In the genomic region with DNA sequence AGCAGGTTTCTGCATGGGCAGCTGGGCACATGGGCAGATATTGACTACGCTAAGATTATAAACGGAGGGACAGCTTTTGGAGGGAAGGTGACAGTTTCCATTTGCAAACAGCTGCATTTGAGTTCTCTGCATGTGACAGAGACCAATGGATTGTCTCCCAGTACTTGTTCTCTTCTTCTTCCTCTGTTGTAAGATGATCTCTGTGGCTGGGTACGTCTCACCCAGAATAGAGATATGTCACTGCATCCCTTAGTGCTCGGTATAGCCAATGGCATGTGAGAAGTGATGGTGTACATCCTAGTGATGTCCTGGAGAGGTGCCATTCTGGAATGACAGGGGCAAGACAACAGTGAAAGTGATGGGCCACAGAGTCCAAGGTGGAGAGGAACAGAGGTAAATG, we compare ENCODE assay signal across 22 cellular contexts.
DNase-seq lines count a peak whose midpoint lies in the region; ATAC-seq, FAIRE-seq and TF ChIP-seq lines count a peak whose summit lies in the region.
"Had no signal": no experiment of that assay in that cellular context is flagged by ENCODE, and none has a peak within 500 bp of the region (broad histone marks: within the 10 kb centered on the region; RNA-seq: fewer than 3 reads in every experiment).

No MANE protein-coding gene starts in this region.

- H3K79me2 ChIP-seq in K562 (ENCODE audit: control insufficient read depth, insufficient read depth, low read length) (no peaks in the 10 kb centered on the region), smooth muscle cell (ENCODE audit: low read depth) (no peaks in the 10 kb centered on the region)

- H3K4me2 ChIP-seq in K562 (ENCODE audit: insufficient read depth, low read length) (no peak overlapping the region), smooth muscle cell (no peak overlapping the region)
- H3K4me2 ChIP-seq: A549; BLaER1 treated with 17β-estradiol and CSF1 and Interleukin-3, amounts not matched to agents 10 nM and 100 nM had no signal

- WGBS in K562 (ENCODE audit: insufficient coverage, low coverage, missing lambda C conversion rate): 0% methylated on average over 4 of the region's 4 CpGs
- 97% methylated on average over 4 of the region's 4 CpGs for WGBS in smooth muscle cell (ENCODE audit: low lambda C conversion rate)

- H3K27ac ChIP-seq in K562 (ENCODE audit: extremely low read depth, low read depth, low read length) (no peak overlapping the region), gastrocnemius medialis (peak overlapping the region in 1 of 4 donors; percentile 61), smooth muscle cell (ENCODE audit: low read depth) (no peak overlapping the region)
- H3K27ac ChIP-seq: 22Rv1; A549; BLaER1 treated with 17β-estradiol and CSF1 and Interleukin-3, amounts not matched to agents 10 nM and 100 nM; C4-2B had no signal

- H3K4me3 Mint-ChIP-seq in nephron progenitor cell: no peak overlapping the region
- H3K4me3 Mint-ChIP-seq in stimulated activated memory B cell treated with anti-CD40 and anti-IgM and Interleukin-4, amounts not matched to agents 10 μg/mL and 1 μg/mL and 100 μg/mL, for 72 hours: no peak overlapping the region
- H3K4me3 Mint-ChIP-seq in natural killer cell: no peak overlapping the region
- H3K4me3 Mint-ChIP-seq: B cell; CD4-positive, alpha-beta T cell; CD8-positive, alpha-beta T cell had no signal

- H3K27me3 Mint-ChIP-seq in nephron progenitor cell (ENCODE audit: low read depth, poor library complexity): peaks cover 3% of the 10 kb centered on the region
- H3K27me3 Mint-ChIP-seq in stimulated activated memory B cell treated with anti-CD40 and anti-IgM and Interleukin-4, amounts not matched to agents 10 μg/mL and 1 μg/mL and 100 μg/mL, for 72 hours: no peaks in the 10 kb centered on the region
- no peaks in the 10 kb centered on the region for H3K27me3 Mint-ChIP-seq in natural killer cell (ENCODE audit: low read depth in 2 of 2)
- H3K27me3 Mint-ChIP-seq: B cell; CD4-positive, alpha-beta T cell had no signal

- peak overlapping the region; percentile 0 for H3K27ac Mint-ChIP-seq in nephron progenitor cell
- H3K27ac Mint-ChIP-seq in stimulated activated memory B cell treated with anti-CD40 and anti-IgM and Interleukin-4, amounts not matched to agents 10 μg/mL and 1 μg/mL and 100 μg/mL, for 72 hours: no peak overlapping the region
- no peak overlapping the region for H3K27ac Mint-ChIP-seq in natural killer cell
- H3K27ac Mint-ChIP-seq: B cell; CD4-positive, alpha-beta T cell; CD8-positive, alpha-beta T cell had no signal

- in situ Hi-C loops in K562 (cut with MboI): no loop called here
- in situ Hi-C loops in gastrocnemius medialis (cut with MboI; ENCODE audit: low sequenced_read_pairs in 4 of 4): no loop called here

- H3K9ac ChIP-seq in K562 (ENCODE audit: insufficient read depth in 1 of 2, low read depth in 2 of 2, low read length in 2 of 2): no peak overlapping the region
- H3K9ac ChIP-seq in smooth muscle cell (ENCODE audit: low read depth): no peak overlapping the region
- H3K9ac ChIP-seq: BLaER1 treated with 17β-estradiol and CSF1 and Interleukin-3, amounts not matched to agents 10 nM and 100 nM had no signal

- H3K9me3 ChIP-seq in K562 (replicated peaks; ENCODE audit: control insufficient read depth, insufficient read depth, low read depth, low read length): no peaks in the 10 kb centered on the region
- H3K9me3 ChIP-seq in gastrocnemius medialis: no peaks in the 10 kb centered on the region
- H3K9me3 ChIP-seq in smooth muscle cell (replicated peaks; ENCODE audit: low read depth): no peaks in the 10 kb centered on the region
- H3K9me3 ChIP-seq: A549; BLaER1 treated with 17β-estradiol and CSF1 and Interleukin-3, amounts not matched to agents 10 nM and 100 nM; Caco-2 had no signal

- no peak for TF ChIP-seq EP300 in K562 (IDR thresholded peaks at IDR 0.05; ENCODE audit: low read length)

- no peaks in the 10 kb centered on the region for H3K36me3 ChIP-seq in K562 (ENCODE audit: control insufficient read depth, insufficient read depth, low read length)
- no peaks in the 10 kb centered on the region for H3K36me3 ChIP-seq in gastrocnemius medialis
- no peaks in the 10 kb centered on the region for H3K36me3 ChIP-seq in smooth muscle cell (ENCODE audit: low read depth)
- H3K36me3 ChIP-seq: BLaER1 treated with 17β-estradiol and CSF1 and Interleukin-3, amounts not matched to agents 10 nM and 100 nM had no signal

- H3K4me1 Mint-ChIP-seq in nephron progenitor cell (no peaks in the 10 kb centered on the region), natural killer cell (no peaks in the 10 kb centered on the region)
- no peaks in the 10 kb centered on the region for H3K4me1 Mint-ChIP-seq in stimulated activated memory B cell treated with anti-CD40 and anti-IgM and Interleukin-4, amounts not matched to agents 10 μg/mL and 1 μg/mL and 100 μg/mL, for 72 hours
- H3K4me1 Mint-ChIP-seq: B cell had no signal

- no peak for ATAC-seq in K562
- peak; percentile 55 to 58 for ATAC-seq in gastrocnemius medialis
- ATAC-seq in stimulated activated memory B cell treated with anti-CD40 and anti-IgM and Interleukin-4, amounts not matched to agents 10 μg/mL and 1 μg/mL and 100 μg/mL, for 72 hours: peak; percentile 12
- ATAC-seq in natural killer cell: no peak
- ATAC-seq: A549; CD8-positive, alpha-beta T cell had no signal

- TF ChIP-seq CTCF in K562 (IDR thresholded peaks at IDR 0.05 in 2 of 3, conservative IDR thresholded peaks at IDR 0.05 in 1 of 3; ENCODE audit: insufficient read depth in 2 of 3, low read depth in 1 of 3, low read length in 3 of 3) (no peak), nephron progenitor cell (IDR thresholded peaks at IDR 0.05) (no peak), gastrocnemius medialis (IDR thresholded peaks at IDR 0.05 in 4 of 5, conservative IDR thresholded peaks at IDR 0.05 in 1 of 5) (no peak), natural killer cell (IDR thresholded peaks at IDR 0.05) (no peak), smooth muscle cell (IDR thresholded peaks at IDR 0.05; ENCODE audit: borderline replicate concordance, insufficient read depth, poor library complexity, severe bottlenecking) (no peak)

- H3K36me3 Mint-ChIP-seq in nephron progenitor cell (ENCODE audit: low read depth) (peaks cover 25% of the 10 kb centered on the region), natural killer cell (no peaks in the 10 kb centered on the region)
- H3K36me3 Mint-ChIP-seq in stimulated activated memory B cell treated with anti-CD40 and anti-IgM and Interleukin-4, amounts not matched to agents 10 μg/mL and 1 μg/mL and 100 μg/mL, for 72 hours: no peaks in the 10 kb centered on the region
- H3K36me3 Mint-ChIP-seq: CD8-positive, alpha-beta T cell had no signal

- CTCF ChIA-PET in K562 (lab: Yijun Ruan, JAX; ENCODE audit: low intra/inter-chr PET ratio): no interaction called here

- no peak for TF ChIP-seq RAD21 in K562 (CRISPR knock-in tag; conservative IDR thresholded peaks at IDR 0.05 in 1 of 2, IDR thresholded peaks at IDR 0.05 in 1 of 2)

- no peaks in the 10 kb centered on the region for H3F3A ChIP-seq in smooth muscle cell (ENCODE audit: low read depth)

- H3K4me3 ChIP-seq in K562 (no peak overlapping the region), gastrocnemius medialis (no peak overlapping the region), smooth muscle cell (no peak overlapping the region)
- H3K4me3 ChIP-seq: A549; BLaER1 treated with 17β-estradiol and CSF1 and Interleukin-3, amounts not matched to agents 10 nM and 100 nM had no signal

- FAIRE-seq in K562 (lab: Jason Lieb, UNC): peak; percentile 35
- FAIRE-seq: A549, D721Med, G401.6, GM12891 had no signal

- H3K4me1 ChIP-seq in K562 (replicated peaks in 1 of 2; ENCODE audit: control insufficient read depth in 2 of 2, insufficient read depth in 2 of 2, low read length in 2 of 2) (no peaks in the 10 kb centered on the region), gastrocnemius medialis (peaks cover 35 to 39% of the 10 kb centered on the region in 2 donors), smooth muscle cell (ENCODE audit: low read depth) (no peaks in the 10 kb centered on the region)
- H3K4me1 ChIP-seq: A549; BLaER1 treated with 17β-estradiol and CSF1 and Interleukin-3, amounts not matched to agents 10 nM and 100 nM; Caco-2 had no signal

- no peaks in the 10 kb centered on the region for H4K20me1 ChIP-seq in K562 (replicated peaks; ENCODE audit: control insufficient read depth, insufficient read depth, low read length)
- no peaks in the 10 kb centered on the region for H4K20me1 ChIP-seq in smooth muscle cell (ENCODE audit: low read depth)
- H4K20me1 ChIP-seq: BLaER1 treated with 17β-estradiol and CSF1 and Interleukin-3, amounts not matched to agents 10 nM and 100 nM had no signal

- H3K9me1 ChIP-seq in K562 (ENCODE audit: control insufficient read depth, insufficient read depth, low read length): no peaks in the 10 kb centered on the region

- no peak for DNase-seq in K562 (ENCODE audit: extremely low read depth in 1 of 4, low spot score in 3 of 4)
- no peak for DNase-seq in nephron progenitor cell
- no peak for DNase-seq in gastrocnemius medialis
- no peak for DNase-seq in natural killer cell
- no peak for DNase-seq in stimulated activated CD4-positive, alpha-beta T cell treated with anti-CD3 and anti-CD28 coated beads, Interleukin-15, amount 100 ng/mL, for 24 hours
- DNase-seq in smooth muscle cell (lab: John Stamatoyannopoulos, UW; ENCODE audit: unreplicated experiment): no peak
- DNase-seq: AML-193; Caco-2; Calu3; CD4-positive, alpha-beta T cell; CD8-positive, alpha-beta T cell; DMS79 treated with DMSO at 0.1 percent for 48 hours; GF-D8 had no signal

- BruUV-seq in K562 (replicated peaks; lab: Mats Ljungman, UMichigan): no TSS peak

- POLR2A ChIA-PET in K562 (lab: Yijun Ruan, JAX): no interaction called here

- H3K9me3 Mint-ChIP-seq in nephron progenitor cell: no peaks in the 10 kb centered on the region
- peaks cover 2% of the 10 kb centered on the region for H3K9me3 Mint-ChIP-seq in stimulated activated memory B cell treated with anti-CD40 and anti-IgM and Interleukin-4, amounts not matched to agents 10 μg/mL and 1 μg/mL and 100 μg/mL, for 72 hours
- peaks cover 0 to 4% of the 10 kb centered on the region in 2 donors for H3K9me3 Mint-ChIP-seq in natural killer cell
- H3K9me3 Mint-ChIP-seq: CD4-positive, alpha-beta T cell; CD8-positive, alpha-beta T cell had no signal

- no peaks in the 10 kb centered on the region for H3K27me3 ChIP-seq in K562 (ENCODE audit: control insufficient read depth in 2 of 2, insufficient read depth in 2 of 2, low read length in 2 of 2)
- no peaks in the 10 kb centered on the region for H3K27me3 ChIP-seq in gastrocnemius medialis
- H3K27me3 ChIP-seq in smooth muscle cell (ENCODE audit: low read depth): no peaks in the 10 kb centered on the region
- H3K27me3 ChIP-seq: BLaER1 treated with 17β-estradiol and CSF1 and Interleukin-3, amounts not matched to agents 10 nM and 100 nM had no signal

- intact Hi-C loops in K562 (cut with micrococcal nuclease): no loop called here
- intact Hi-C loops in gastrocnemius medialis (cut with DNase I; ENCODE audit: low total_unique reads): no loop called here
- intact Hi-C loops in natural killer cell (cut with micrococcal nuclease): no loop called here

- H2AFZ ChIP-seq in K562 (ENCODE audit: low read depth, low read length): no peak overlapping the region
- H2AFZ ChIP-seq in smooth muscle cell (ENCODE audit: low read depth): no peak overlapping the region

- TF ChIP-seq POLR2A in K562 (conservative IDR thresholded peaks at IDR 0.05) (no peak), gastrocnemius medialis (IDR thresholded peaks at IDR 0.05) (no peak)

Comparison
In these comparisons a context has a peak if more than half of its experiments do, and no peak if none do; other contexts are left out.
1. ATAC-seq: peak in gastrocnemius medialis (2 of 2) and stimulated activated memory B cell treated with anti-CD40 and anti-IgM and Interleukin-4, amounts not matched to agents 10 μg/mL and 1 μg/mL and 100 μg/mL, for 72 hours (single experiment); none in K562 (single experiment) and natural killer cell (0 of 3).